In the genomic region with DNA sequence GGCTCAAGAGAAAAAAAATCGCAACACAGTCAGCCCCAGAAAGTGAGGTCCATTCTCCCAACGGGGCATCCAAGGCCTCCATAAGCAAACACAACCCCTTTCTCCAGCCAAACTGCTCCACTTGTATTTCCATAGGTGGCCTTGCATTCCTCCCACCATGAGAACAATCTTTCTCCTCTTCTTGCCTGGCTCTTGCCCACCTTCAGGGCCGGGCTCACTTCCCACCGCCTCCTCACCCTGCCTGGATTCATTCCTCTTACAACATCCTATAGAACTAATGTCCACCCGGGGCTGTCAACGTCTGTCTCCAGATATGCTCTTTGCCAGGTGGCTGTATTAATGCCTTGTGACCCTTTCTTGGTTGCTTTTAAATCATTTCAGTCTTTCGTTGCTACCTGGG, we compare ENCODE assay signal across 14 cellular contexts.
DNase-seq lines count a peak whose midpoint lies in the region; ATAC-seq lines count a peak whose summit lies in the region.
"Had no signal": no experiment of that assay in that cellular context is flagged by ENCODE, and none has a peak within 500 bp of the region (broad histone marks: within the 10 kb centered on the region; RNA-seq: fewer than 3 reads in every experiment).

No MANE protein-coding gene starts in this region.

- H3K27ac ChIP-seq in right cardiac atrium (ENCODE audit: low read length): peak overlapping the region; percentile 87
- H3K27ac ChIP-seq: SK-N-MC had no signal

- intact Hi-C loops in right cardiac atrium (cut with DNase I) (loop anchor here in 3 of 4 donors (5.0 to 10.0 kb wide), 4 partner anchors 44 to 119 kb away; no protein-coding TSS in a partner anchor), sciatic nerve (cut with DNase I) (no loop called here)

- peaks cover 40% of the 10 kb centered on the region for H3K4me1 ChIP-seq in right cardiac atrium (ENCODE audit: control insufficient read depth, insufficient read depth, low read length)

- ATAC-seq in right cardiac atrium (no peak), sciatic nerve (no peak), GM21825 (IDR thresholded peaks at IDR 0.05; ENCODE audit: unreplicated experiment) (no peak), GM18861 (IDR thresholded peaks at IDR 0.05; ENCODE audit: unreplicated experiment) (no peak)
- ATAC-seq: GM23338; stimulated activated memory B cell treated with anti-CD40 and anti-IgM and Interleukin-4, amounts not matched to agents 10 μg/mL and 1 μg/mL and 100 μg/mL, for 72 hours had no signal

- DNase-seq in ELF-1 (ENCODE audit: low read depth, low spot score) (peak; percentile 0), right cardiac atrium (peak in 2 of 3 donors; percentile 5 to 24), sciatic nerve (ENCODE audit: low spot score) (peak; percentile 42), NCI-H446 treated with DMSO at 0.1 percent for 48 hours (lab: John Stamatoyannopoulos, UW) (no peak)
- peak; percentile 23 for DNase-seq in activated CD8-positive, alpha-beta memory T cell treated with anti-CD3 and anti-CD28 coated beads, Interleukin-2, amount 50 U/mL, for 48 hours
- no peak for DNase-seq in stimulated activated CD4-positive, alpha-beta T cell treated with anti-CD3 and anti-CD28 coated beads, Interleukin-2, amount 100 ng/mL, for 48 hours
- DNase-seq: C1 segment of cervical spinal cord, hypothalamus had no signal

- no peak overlapping the region for H3K4me3 ChIP-seq in right cardiac atrium (ENCODE audit: low read length)
- H3K4me3 ChIP-seq: GM23338, lung, SK-N-MC had no signal

- WGBS in right cardiac atrium: 58% methylated on average over 7 of the region's 7 CpGs

- no peaks in the 10 kb centered on the region for H3K9me3 ChIP-seq in right cardiac atrium (ENCODE audit: control insufficient read depth, low read length)

- H3K27me3 ChIP-seq in right cardiac atrium (ENCODE audit: control insufficient read depth, insufficient read depth): no peaks in the 10 kb centered on the region

Comparison
In these comparisons a context has a peak if more than half of its experiments do, and no peak if none do; other contexts are left out.
1. DNase-seq: peak in ELF-1 (single experiment), activated CD8-positive, alpha-beta memory T cell treated with anti-CD3 and anti-CD28 coated beads, Interleukin-2, amount 50 U/mL, for 48 hours (single experiment), right cardiac atrium (2 of 3) and sciatic nerve (single experiment); none in NCI-H446 treated with DMSO at 0.1 percent for 48 hours (single experiment) and stimulated activated CD4-positive, alpha-beta T cell treated with anti-CD3 and anti-CD28 coated beads, Interleukin-2, amount 100 ng/mL, for 48 hours (0 of 2).